Comparison of ENCODE assay signal across 1 cellular context in genomic region chr1:17119076-17119743, GRCh38.
TF ChIP-seq lines count a peak whose summit lies in the region.

TSS of gene PADI2 (minus strand) at chr1:17119451. CDS start at chr1:17119371, 80 bp downstream.

TF ChIP-seq in K562, 482 proteins besides CTCF, POLR2A, EP300 and RAD21 (continued from another document):
- TF ChIP-seq REST (CRISPR knock-in tag; IDR thresholded peaks at IDR 0.05; ENCODE audit: low read depth): no peak
- TF ChIP-seq, protein P1, sequence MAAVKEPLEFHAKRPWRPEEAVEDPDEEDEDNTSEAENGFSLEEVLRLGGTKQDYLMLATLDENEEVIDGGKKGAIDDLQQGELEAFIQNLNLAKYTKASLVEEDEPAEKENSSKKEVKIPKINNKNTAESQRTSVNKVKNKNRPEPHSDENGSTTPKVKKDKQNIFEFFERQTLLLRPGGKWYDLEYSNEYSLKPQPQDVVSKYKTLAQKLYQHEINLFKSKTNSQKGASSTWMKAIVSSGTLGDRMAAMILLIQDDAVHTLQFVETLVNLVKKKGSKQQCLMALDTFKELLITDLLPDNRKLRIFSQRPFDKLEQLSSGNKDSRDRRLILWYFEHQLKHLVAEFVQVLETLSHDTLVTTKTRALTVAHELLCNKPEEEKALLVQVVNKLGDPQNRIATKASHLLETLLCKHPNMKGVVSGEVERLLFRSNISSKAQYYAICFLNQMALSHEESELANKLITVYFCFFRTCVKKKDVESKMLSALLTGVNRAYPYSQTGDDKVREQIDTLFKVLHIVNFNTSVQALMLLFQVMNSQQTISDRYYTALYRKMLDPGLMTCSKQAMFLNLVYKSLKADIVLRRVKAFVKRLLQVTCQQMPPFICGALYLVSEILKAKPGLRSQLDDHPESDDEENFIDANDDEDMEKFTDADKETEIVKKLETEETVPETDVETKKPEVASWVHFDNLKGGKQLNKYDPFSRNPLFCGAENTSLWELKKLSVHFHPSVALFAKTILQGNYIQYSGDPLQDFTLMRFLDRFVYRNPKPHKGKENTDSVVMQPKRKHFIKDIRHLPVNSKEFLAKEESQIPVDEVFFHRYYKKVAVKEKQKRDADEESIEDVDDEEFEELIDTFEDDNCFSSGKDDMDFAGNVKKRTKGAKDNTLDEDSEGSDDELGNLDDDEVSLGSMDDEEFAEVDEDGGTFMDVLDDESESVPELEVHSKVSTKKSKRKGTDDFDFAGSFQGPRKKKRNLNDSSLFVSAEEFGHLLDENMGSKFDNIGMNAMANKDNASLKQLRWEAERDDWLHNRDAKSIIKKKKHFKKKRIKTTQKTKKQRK (IDR thresholded peaks at IDR 0.05; ENCODE audit: borderline replicate concordance, low read depth, low read length): no peak
- no peak for TF ChIP-seq SIN3B (IDR thresholded peaks at IDR 0.05; ENCODE audit: low read depth)
- TF ChIP-seq FOXA3 (CRISPR knock-in tag; conservative IDR thresholded peaks at IDR 0.05 in 1 of 2, IDR thresholded peaks at IDR 0.05 in 1 of 2): no peak
- TF ChIP-seq, protein P2, sequence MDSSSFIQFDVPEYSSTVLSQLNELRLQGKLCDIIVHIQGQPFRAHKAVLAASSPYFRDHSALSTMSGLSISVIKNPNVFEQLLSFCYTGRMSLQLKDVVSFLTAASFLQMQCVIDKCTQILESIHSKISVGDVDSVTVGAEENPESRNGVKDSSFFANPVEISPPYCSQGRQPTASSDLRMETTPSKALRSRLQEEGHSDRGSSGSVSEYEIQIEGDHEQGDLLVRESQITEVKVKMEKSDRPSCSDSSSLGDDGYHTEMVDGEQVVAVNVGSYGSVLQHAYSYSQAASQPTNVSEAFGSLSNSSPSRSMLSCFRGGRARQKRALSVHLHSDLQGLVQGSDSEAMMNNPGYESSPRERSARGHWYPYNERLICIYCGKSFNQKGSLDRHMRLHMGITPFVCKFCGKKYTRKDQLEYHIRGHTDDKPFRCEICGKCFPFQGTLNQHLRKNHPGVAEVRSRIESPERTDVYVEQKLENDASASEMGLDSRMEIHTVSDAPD (CRISPR knock-in tag; IDR thresholded peaks at IDR 0.05): no peak
- TF ChIP-seq MAFF (IDR thresholded peaks at IDR 0.05; ENCODE audit: low read length): no peak
- TF ChIP-seq IRF2 (CRISPR knock-in tag; IDR thresholded peaks at IDR 0.05): no peak
- no peak for TF ChIP-seq SLC30A9 (CRISPR knock-in tag; IDR thresholded peaks at IDR 0.05)
- no peak for TF ChIP-seq NR1H2 (CRISPR knock-in tag; IDR thresholded peaks at IDR 0.05)
- no peak for TF ChIP-seq ZNF444 (CRISPR knock-in tag; IDR thresholded peaks at IDR 0.05)
- TF ChIP-seq DMBX1 (CRISPR knock-in tag; IDR thresholded peaks at IDR 0.05; ENCODE audit: borderline replicate concordance): no peak
- TF ChIP-seq, protein P3, sequence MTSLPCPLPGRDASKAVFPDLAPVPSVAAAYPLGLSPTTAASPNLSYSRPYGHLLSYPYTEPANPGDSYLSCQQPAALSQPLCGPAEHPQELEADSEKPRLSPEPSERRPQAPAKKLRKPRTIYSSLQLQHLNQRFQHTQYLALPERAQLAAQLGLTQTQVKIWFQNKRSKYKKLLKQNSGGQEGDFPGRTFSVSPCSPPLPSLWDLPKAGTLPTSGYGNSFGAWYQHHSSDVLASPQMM (CRISPR knock-in tag; IDR thresholded peaks at IDR 0.05): no peak
- TF ChIP-seq ZNF384 (IDR thresholded peaks at IDR 0.05; ENCODE audit: low read depth, low read length): no peak
- TF ChIP-seq ZNF431 (CRISPR knock-in tag; IDR thresholded peaks at IDR 0.05): no peak
- no peak for TF ChIP-seq HMBOX1 (IDR thresholded peaks at IDR 0.05)
- peak; percentile 91 for TF ChIP-seq PBX2 (CRISPR knock-in tag; IDR thresholded peaks at IDR 0.05; ENCODE audit: low read depth)
- peak; percentile 88 for TF ChIP-seq PBX2 (tag; conservative IDR thresholded peaks at IDR 0.05; ENCODE audit: low read depth)
- TF ChIP-seq PKNOX1 (IDR thresholded peaks at IDR 0.05): peak; percentile 99
